22 cellular contexts compared by ENCODE assay signal in genomic region chr4:24372915-24373314, GRCh38.
DNase-seq lines count a peak whose midpoint lies in the region; ATAC-seq and TF ChIP-seq lines count a peak whose summit lies in the region.
"Had no signal": no experiment of that assay in that cellular context is flagged by ENCODE, and none has a peak within 500 bp of the region (broad histone marks: within the 10 kb centered on the region; RNA-seq: fewer than 3 reads in every experiment).

No MANE protein-coding gene starts in this region.

- H3K36me3 ChIP-seq in right atrium auricular region (no peaks in the 10 kb centered on the region), left ventricle myocardium inferior (no peaks in the 10 kb centered on the region), smooth muscle cell (ENCODE audit: low read depth) (no peaks in the 10 kb centered on the region)
- H3K36me3 ChIP-seq: HAP-1 had no signal

- ATAC-seq in Right ventricle myocardium superior (ENCODE audit: poor library complexity) (peak; percentile 55), HG02571 (IDR thresholded peaks at IDR 0.05; ENCODE audit: unreplicated experiment) (no peak)
- ATAC-seq: CD8-positive, alpha-beta T cell had no signal

- H3K4me1 ChIP-seq in right atrium auricular region (peaks cover 0 to 18% of the 10 kb centered on the region in 2 donors), left ventricle myocardium inferior (peaks cover 8% of the 10 kb centered on the region), smooth muscle cell (ENCODE audit: low read depth) (no peaks in the 10 kb centered on the region)
- H3K4me1 ChIP-seq: HAP-1 had no signal

- H3K27me3 ChIP-seq in right atrium auricular region (no peaks in the 10 kb centered on the region), left ventricle myocardium inferior (ENCODE audit: low read depth) (no peaks in the 10 kb centered on the region), smooth muscle cell (ENCODE audit: low read depth) (no peaks in the 10 kb centered on the region)

- H3K4me2 ChIP-seq in smooth muscle cell: peak overlapping the region; percentile 72

- H3K79me2 ChIP-seq in smooth muscle cell (ENCODE audit: low read depth): no peaks in the 10 kb centered on the region

- 34% methylated on average over 9 of the region's 9 CpGs for WGBS in smooth muscle cell (ENCODE audit: low lambda C conversion rate)

- H3F3A ChIP-seq in smooth muscle cell (ENCODE audit: low read depth): no peaks in the 10 kb centered on the region

- DNase-seq in Right ventricle myocardium superior (no peak), right atrium auricular region (ENCODE audit: low spot score) (no peak), left ventricle myocardium inferior (no peak), smooth muscle cell (lab: John Stamatoyannopoulos, UW; ENCODE audit: unreplicated experiment) (no peak), NCI-H2171 treated with DMSO at 0.1 percent for 48 hours (lab: John Stamatoyannopoulos, UW) (no peak), pons (ENCODE audit: low spot score) (no peak), middle frontal gyrus (ENCODE audit: extremely low spot score, low spot score) (no peak)
- DNase-seq: 8988T; CD8-positive, alpha-beta T cell; GDM1; GM23248; KBM-7; MM.1S; NCI-H1092; NCI-H1436; NCI-H187 treated with DMSO at 0.1 percent for 48 hours; NCI-H2107; NCI-H226; NCI-H524; NCI-H774 had no signal

- no peaks in the 10 kb centered on the region for H3K9me3 ChIP-seq in right atrium auricular region
- H3K9me3 ChIP-seq in left ventricle myocardium inferior (replicated peaks): no peaks in the 10 kb centered on the region
- H3K9me3 ChIP-seq in smooth muscle cell (replicated peaks; ENCODE audit: low read depth): no peaks in the 10 kb centered on the region
- H3K9me3 ChIP-seq: HAP-1 had no signal

- H2AFZ ChIP-seq in smooth muscle cell (ENCODE audit: low read depth): no peak overlapping the region
- H2AFZ ChIP-seq: GM23248 had no signal

- H3K9ac ChIP-seq in smooth muscle cell (ENCODE audit: low read depth): no peak overlapping the region
- H3K9ac ChIP-seq: GM23248 had no signal

- no peaks in the 10 kb centered on the region for H4K20me1 ChIP-seq in smooth muscle cell (ENCODE audit: low read depth)

- H3K27ac ChIP-seq in right atrium auricular region: peak overlapping the region in 1 of 2 donors; percentile 7
- H3K27ac ChIP-seq in left ventricle myocardium inferior (replicated peaks): peak overlapping the region; percentile 16
- H3K27ac ChIP-seq in smooth muscle cell (ENCODE audit: low read depth): peak overlapping the region; percentile 43
- H3K27ac ChIP-seq: GM23248 had no signal

- TF ChIP-seq CTCF in right atrium auricular region (IDR thresholded peaks at IDR 0.05): no peak
- no peak for TF ChIP-seq CTCF in left ventricle myocardium inferior (IDR thresholded peaks at IDR 0.05; ENCODE audit: borderline replicate concordance)
- TF ChIP-seq CTCF in smooth muscle cell (IDR thresholded peaks at IDR 0.05; ENCODE audit: borderline replicate concordance, insufficient read depth, poor library complexity, severe bottlenecking): no peak

- no peak overlapping the region for H3K4me3 ChIP-seq in right atrium auricular region
- peak overlapping the region; percentile 5 for H3K4me3 ChIP-seq in left ventricle myocardium inferior
- H3K4me3 ChIP-seq in smooth muscle cell: no peak overlapping the region
- H3K4me3 ChIP-seq: GM23248, HAP-1 had no signal

- intact Hi-C loops in Right ventricle myocardium superior (cut with DNase I) (no loop called here), left ventricle myocardium inferior (cut with micrococcal nuclease) (no loop called here)
